ENCODE assay signal across 16 cellular contexts in the genomic region with DNA sequence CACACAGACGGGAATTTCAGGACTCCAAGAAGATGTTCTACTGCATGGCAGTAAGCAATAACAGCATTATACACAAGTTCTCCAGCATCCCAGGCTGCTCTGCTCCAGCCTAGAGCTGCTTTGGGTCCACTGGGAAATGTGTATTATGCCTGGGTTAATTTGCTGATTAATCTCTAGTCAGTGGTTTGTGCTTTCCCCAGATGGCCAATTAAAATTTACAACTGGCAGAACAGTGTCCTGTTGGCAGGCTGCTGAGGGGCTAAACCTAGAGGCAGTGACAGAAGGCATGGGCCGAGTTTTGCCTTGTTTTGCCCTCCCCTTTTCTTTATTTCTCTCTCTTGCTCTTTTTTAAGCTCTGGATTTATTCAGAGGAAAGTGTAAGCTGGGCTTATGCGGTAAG.
DNase-seq lines count a peak whose midpoint lies in the region; ATAC-seq and TF ChIP-seq lines count a peak whose summit lies in the region.
"Had no signal": no experiment of that assay in that cellular context is flagged by ENCODE, and none has a peak within 500 bp of the region (broad histone marks: within the 10 kb centered on the region; RNA-seq: fewer than 3 reads in every experiment).

No MANE protein-coding gene starts in this region.

- no peak overlapping the region for H3K27ac Mint-ChIP-seq in CD4-positive, alpha-beta memory T cell
- H3K27ac Mint-ChIP-seq: activated naive CD8-positive, alpha-beta T cell treated with anti-CD3 and anti-CD28 coated beads, Interleukin-2, amount 50 U/mL, for 24 hours; activated T-cell treated with anti-CD3 and anti-CD28 coated beads, Interleukin-2, amount 50 U/mL, for 24 hours; naive B cell; stimulated activated naive CD8-positive, alpha-beta T cell treated with anti-CD3 and anti-CD28 coated beads, Interleukin-15, amount 100 ng/mL, for 72 hours had no signal

- H3K36me3 ChIP-seq in BE2C = no peaks in the 10 kb centered on the region
- no peaks in the 10 kb centered on the region for H3K36me3 ChIP-seq in HEK293 (ENCODE audit: control insufficient read depth in 2 of 2, insufficient read depth in 1 of 2, low read length in 2 of 2)
- no peaks in the 10 kb centered on the region for H3K36me3 ChIP-seq in CD4-positive, alpha-beta memory T cell (ENCODE audit: insufficient read depth, low read length)
- H3K36me3 ChIP-seq: prostate gland, uterus had no signal

- intact Hi-C loops in CD4-positive, alpha-beta memory T cell (cut with micrococcal nuclease) = no loop called here

- H3K4me3 ChIP-seq in BE2C (ENCODE audit: low read depth, low read length) = peak overlapping the region; percentile 41
- H3K4me3 ChIP-seq in HEK293 (ENCODE audit: low read depth, low read length) = no peak overlapping the region
- H3K4me3 ChIP-seq in fibroblast of mammary gland (ENCODE audit: control insufficient read depth, low read depth, low read length) = no peak overlapping the region
- no peak overlapping the region for H3K4me3 ChIP-seq in CD4-positive, alpha-beta memory T cell (ENCODE audit: low read length in 2 of 2)
- H3K4me3 ChIP-seq: prostate gland, uterus had no signal

- H3K4me3 Mint-ChIP-seq in CD4-positive, alpha-beta memory T cell = no peak overlapping the region
- H3K4me3 Mint-ChIP-seq: activated naive CD8-positive, alpha-beta T cell treated with anti-CD3 and anti-CD28 coated beads, Interleukin-2, amount 50 U/mL, for 24 hours; activated T-cell treated with anti-CD3 and anti-CD28 coated beads, Interleukin-2, amount 50 U/mL, for 24 hours; naive B cell; stimulated activated naive CD8-positive, alpha-beta T cell treated with anti-CD3 and anti-CD28 coated beads, Interleukin-15, amount 100 ng/mL, for 72 hours had no signal

- peak overlapping the region; percentile 70 for H3K27ac ChIP-seq in HEK293 (ENCODE audit: extremely low read depth, low read depth, low read length)
- no peak overlapping the region for H3K27ac ChIP-seq in CD4-positive, alpha-beta memory T cell (ENCODE audit: low read depth, low read length)
- H3K27ac ChIP-seq: prostate gland, uterus had no signal

- H3K27me3 ChIP-seq in BE2C = no peaks in the 10 kb centered on the region
- H3K27me3 ChIP-seq in CD4-positive, alpha-beta memory T cell (ENCODE audit: insufficient read depth, low read length) = no peaks in the 10 kb centered on the region
- H3K27me3 ChIP-seq: uterus had no signal

- no peaks in the 10 kb centered on the region for H3K9me3 ChIP-seq in BE2C
- no peaks in the 10 kb centered on the region for H3K9me3 ChIP-seq in HEK293 (ENCODE audit: control insufficient read depth, insufficient read depth, low read depth, low read length)
- no peaks in the 10 kb centered on the region for H3K9me3 ChIP-seq in CD4-positive, alpha-beta memory T cell (ENCODE audit: control insufficient read depth in 1 of 2, low read length in 2 of 2)
- H3K9me3 ChIP-seq: prostate gland, uterus had no signal

- H3K4me1 Mint-ChIP-seq in CD4-positive, alpha-beta memory T cell = no peaks in the 10 kb centered on the region
- H3K4me1 Mint-ChIP-seq: activated naive CD8-positive, alpha-beta T cell treated with anti-CD3 and anti-CD28 coated beads, Interleukin-2, amount 50 U/mL, for 24 hours; naive B cell; stimulated activated naive CD8-positive, alpha-beta T cell treated with anti-CD3 and anti-CD28 coated beads, Interleukin-15, amount 100 ng/mL, for 72 hours had no signal

- no peaks in the 10 kb centered on the region for H3K36me3 Mint-ChIP-seq in CD4-positive, alpha-beta memory T cell
- H3K36me3 Mint-ChIP-seq: naive B cell had no signal

- H3K9me3 Mint-ChIP-seq in CD4-positive, alpha-beta memory T cell = no peaks in the 10 kb centered on the region
- H3K9me3 Mint-ChIP-seq: activated naive CD8-positive, alpha-beta T cell treated with anti-CD3 and anti-CD28 coated beads, Interleukin-2, amount 50 U/mL, for 24 hours; activated T-cell treated with anti-CD3 and anti-CD28 coated beads, Interleukin-2, amount 50 U/mL, for 24 hours; stimulated activated naive CD8-positive, alpha-beta T cell treated with anti-CD3 and anti-CD28 coated beads, Interleukin-15, amount 100 ng/mL, for 72 hours had no signal

- peaks cover 0 to 2% of the 10 kb centered on the region in 2 donors for H3K27me3 Mint-ChIP-seq in CD4-positive, alpha-beta memory T cell
- H3K27me3 Mint-ChIP-seq: activated naive CD8-positive, alpha-beta T cell treated with anti-CD3 and anti-CD28 coated beads, Interleukin-2, amount 50 U/mL, for 24 hours; activated T-cell treated with anti-CD3 and anti-CD28 coated beads, Interleukin-2, amount 50 U/mL, for 24 hours; naive B cell; stimulated activated naive CD8-positive, alpha-beta T cell treated with anti-CD3 and anti-CD28 coated beads, Interleukin-15, amount 100 ng/mL, for 72 hours had no signal

- TF ChIP-seq CTCF in BE2C (IDR thresholded peaks at IDR 0.05; ENCODE audit: low read depth, low read length) (no peak), HEK293 (tag by site-specific recombination; IDR thresholded peaks at IDR 0.05) (no peak), fibroblast of mammary gland (conservative IDR thresholded peaks at IDR 0.05; ENCODE audit: control insufficient read depth, insufficient read depth, low read depth, low read length) (no peak)

- CTCF ChIA-PET in HEK293 (lab: Yijun Ruan, JAX) = interaction anchor here (0.6 kb wide), 1 partner anchor 239 kb away, joined by 3 read pairs; no protein-coding TSS in a partner anchor
- CTCF ChIA-PET in CD4-positive, alpha-beta memory T cell (lab: Charles Lee; ENCODE audit: partially characterized antibody) = no interaction called here

- POLR2A ChIA-PET in HEK293 (lab: Yijun Ruan, JAX) = no interaction called here
- POLR2A ChIA-PET in CD4-positive, alpha-beta memory T cell (lab: Charles Lee; ENCODE audit: partially characterized antibody) = no interaction called here

- DNase-seq in BE2C (peak; percentile 62), NCI-H526 treated with DMSO at 0.1 percent for 48 hours (lab: John Stamatoyannopoulos, UW) (peak; percentile 73), fibroblast of mammary gland (ENCODE audit: low read depth) (peak; percentile 5), amniotic stem cell (lab: John Stamatoyannopoulos, UW) (no peak), medulla oblongata (ENCODE audit: extremely low spot score) (no peak)
- DNase-seq in CD4-positive, alpha-beta memory T cell = no peak
- DNase-seq: activated CD4-positive, alpha-beta T cell treated with anti-CD3 and anti-CD28 coated beads, Interleukin-2, amount 50 U/mL, for 48 hours; activated naive CD8-positive, alpha-beta T cell treated with anti-CD3 and anti-CD28 coated beads, Interleukin-2, amount 50 U/mL, for 24 hours; activated T-cell treated with anti-CD3 and anti-CD28 coated beads, Interleukin-2, amount 50 U/mL, for 24 hours; naive B cell; NCI-H2029 treated with DMSO at 0.1 percent for 48 hours; stimulated activated naive CD8-positive, alpha-beta T cell treated with anti-CD3 and anti-CD28 coated beads, Interleukin-15, amount 100 ng/mL, for 72 hours; uterus had no signal

- no peak for ATAC-seq in HG02981 (IDR thresholded peaks at IDR 0.05; ENCODE audit: unreplicated experiment)
- ATAC-seq: activated naive CD8-positive, alpha-beta T cell treated with anti-CD3 and anti-CD28 coated beads, Interleukin-2, amount 50 U/mL, for 24 hours; stimulated activated naive CD8-positive, alpha-beta T cell treated with anti-CD3 and anti-CD28 coated beads, Interleukin-15, amount 100 ng/mL, for 72 hours had no signal

- H3K4me1 ChIP-seq in BE2C = peaks cover 3% of the 10 kb centered on the region
- H3K4me1 ChIP-seq in HEK293 (ENCODE audit: control insufficient read depth, insufficient read depth, low read length) = peaks cover 9% of the 10 kb centered on the region
- H3K4me1 ChIP-seq in CD4-positive, alpha-beta memory T cell (ENCODE audit: insufficient read depth, low read length) = no peaks in the 10 kb centered on the region
- H3K4me1 ChIP-seq: prostate gland, uterus had no signal

TF ChIP-seq in HEK293, 187 proteins besides CTCF, POLR2A, EP300 and RAD21 (continues in another document):
- TF ChIP-seq ZNF140 (tag by site-specific recombination; IDR thresholded peaks at IDR 0.05) = no peak
- TF ChIP-seq, protein P1, sequence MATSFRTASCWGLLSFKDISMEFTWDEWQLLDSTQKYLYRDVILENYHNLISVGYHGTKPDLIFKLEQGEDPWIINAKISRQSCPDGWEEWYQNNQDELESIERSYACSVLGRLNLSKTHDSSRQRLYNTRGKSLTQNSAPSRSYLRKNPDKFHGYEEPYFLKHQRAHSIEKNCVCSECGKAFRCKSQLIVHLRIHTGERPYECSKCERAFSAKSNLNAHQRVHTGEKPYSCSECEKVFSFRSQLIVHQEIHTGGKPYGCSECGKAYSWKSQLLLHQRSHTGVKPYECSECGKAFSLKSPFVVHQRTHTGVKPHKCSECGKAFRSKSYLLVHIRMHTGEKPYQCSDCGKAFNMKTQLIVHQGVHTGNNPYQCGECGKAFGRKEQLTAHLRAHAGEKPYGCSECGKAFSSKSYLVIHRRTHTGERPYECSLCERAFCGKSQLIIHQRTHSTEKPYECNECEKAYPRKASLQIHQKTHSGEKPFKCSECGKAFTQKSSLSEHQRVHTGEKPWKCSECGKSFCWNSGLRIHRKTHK (tag by site-specific recombination; IDR thresholded peaks at IDR 0.05) = no peak
- no peak for TF ChIP-seq ZNF585B (tag by site-specific recombination; IDR thresholded peaks at IDR 0.05)
- TF ChIP-seq RBAK (tag by site-specific recombination; IDR thresholded peaks at IDR 0.05) = no peak
- no peak for TF ChIP-seq ZNF184 (tag by site-specific recombination; IDR thresholded peaks at IDR 0.05)
- TF ChIP-seq ZNF404 (tag by site-specific recombination; IDR thresholded peaks at IDR 0.05) = no peak
- TF ChIP-seq ZBTB20 (tag by site-specific recombination; IDR thresholded peaks at IDR 0.05) = no peak; the same call in 1 of the 2 replicates
- TF ChIP-seq, protein P2, sequence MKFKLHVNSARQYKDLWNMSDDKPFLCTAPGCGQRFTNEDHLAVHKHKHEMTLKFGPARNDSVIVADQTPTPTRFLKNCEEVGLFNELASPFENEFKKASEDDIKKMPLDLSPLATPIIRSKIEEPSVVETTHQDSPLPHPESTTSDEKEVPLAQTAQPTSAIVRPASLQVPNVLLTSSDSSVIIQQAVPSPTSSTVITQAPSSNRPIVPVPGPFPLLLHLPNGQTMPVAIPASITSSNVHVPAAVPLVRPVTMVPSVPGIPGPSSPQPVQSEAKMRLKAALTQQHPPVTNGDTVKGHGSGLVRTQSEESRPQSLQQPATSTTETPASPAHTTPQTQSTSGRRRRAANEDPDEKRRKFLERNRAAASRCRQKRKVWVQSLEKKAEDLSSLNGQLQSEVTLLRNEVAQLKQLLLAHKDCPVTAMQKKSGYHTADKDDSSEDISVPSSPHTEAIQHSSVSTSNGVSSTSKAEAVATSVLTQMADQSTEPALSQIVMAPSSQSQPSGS (tag by site-specific recombination; IDR thresholded peaks at IDR 0.05; ENCODE audit: low read depth) = no peak
- 0 out of 2 replicates have a peak, but pooled peaks have one; percentile 29 for TF ChIP-seq ZXDB (tag by site-specific recombination; IDR thresholded peaks at IDR 0.05)
- peak; percentile 51; the same call in 1 of the 2 replicates for TF ChIP-seq WT1 (tag by site-specific recombination; IDR thresholded peaks at IDR 0.05)
- TF ChIP-seq ZNF626 (tag by site-specific recombination; IDR thresholded peaks at IDR 0.05) = no peak
- TF ChIP-seq ZBTB17 (tag by site-specific recombination; IDR thresholded peaks at IDR 0.05) = 0 out of 2 replicates have a peak, but pooled peaks have one; percentile 18

Comparison
In these comparisons a context has a peak if more than half of its experiments do, and no peak if none do; other contexts are left out.
1. DNase-seq: peak in BE2C (single experiment), NCI-H526 treated with DMSO at 0.1 percent for 48 hours (single experiment) and fibroblast of mammary gland (single experiment); none in amniotic stem cell (single experiment), medulla oblongata (single experiment) and CD4-positive, alpha-beta memory T cell (0 of 5).